Comparison of ENCODE assay signal across 1 cellular context in the genomic region with DNA sequence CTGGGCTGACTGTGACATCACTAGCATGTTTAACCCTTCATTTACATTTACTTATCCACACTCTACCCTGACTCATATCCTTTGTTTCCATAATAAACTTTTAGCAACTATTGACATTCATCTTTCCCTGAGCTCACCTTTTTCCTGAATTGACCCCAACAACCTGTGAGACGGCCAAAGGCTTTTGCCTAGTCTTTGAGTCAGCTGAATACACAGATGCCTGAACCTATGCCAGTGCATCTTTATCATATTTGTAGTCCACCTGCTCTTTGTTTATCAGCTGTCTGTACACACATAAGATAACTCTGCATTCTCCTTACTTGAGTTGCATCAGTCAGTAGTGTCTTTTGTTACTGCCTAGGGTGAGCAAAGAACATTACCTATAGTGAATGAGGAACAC.
TF ChIP-seq lines count a peak whose summit lies in the region.

No MANE protein-coding gene starts in this region.

TF ChIP-seq in IMR-90, 13 proteins besides CTCF, POLR2A, EP300 and RAD21 (continued from another document):
- no peak for TF ChIP-seq ELK1 (IDR thresholded peaks at IDR 0.05; ENCODE audit: borderline replicate concordance, low read depth, low read length)
